In genomic region chr17:75779987-75780889, GRCh38 we compare ENCODE assay signal across 8 cellular contexts. TPM values are rescaled to one million over a fixed set of nuclear protein-coding genes. Genes with fewer than 3 reads are reported as not detected.
DNase-seq lines count a peak whose midpoint lies in the region; TF ChIP-seq lines count a peak whose summit lies in the region.

No MANE protein-coding gene starts in this region.

- in situ Hi-C loops in Caki2 (cut with HindIII; ENCODE audit: low pct_unique_long_range_greater_than_20kb, low sequenced_read_pairs), result no loop called here

- no peak overlapping the region for H2AFZ ChIP-seq in osteoblast (ENCODE audit: low read length)

- TF ChIP-seq CTCF in dorsolateral prefrontal cortex (IDR thresholded peaks at IDR 0.05 in 54 of 56, conservative IDR thresholded peaks at IDR 0.05 in 2 of 56; ENCODE audit: low read depth in 1 of 56, partially characterized antibody in 56 of 56) (peak in 2 of 56 donors; percentile 5 to 40), osteoblast (IDR thresholded peaks at IDR 0.05; ENCODE audit: extremely low read depth, low read depth, low read length) (no peak)

- H3K27me3 ChIP-seq in dorsolateral prefrontal cortex (no peaks in the 10 kb centered on the region), osteoblast (ENCODE audit: insufficient read depth, low read length) (no peaks in the 10 kb centered on the region)

- H3K4me2 ChIP-seq in osteoblast (ENCODE audit: insufficient read depth, low read length), result peak overlapping the region; percentile 63

- no peaks in the 10 kb centered on the region for H3K9me3 ChIP-seq in osteoblast (ENCODE audit: low read depth, low read length)

- peaks cover 31% of the 10 kb centered on the region for H4K20me1 ChIP-seq in osteoblast (ENCODE audit: insufficient read depth, low read length)

- peak overlapping the region in 46 of 59 donors; percentile 1 to 100 (median 90) for H3K4me3 ChIP-seq in dorsolateral prefrontal cortex
- peak overlapping the region; percentile 38 for H3K4me3 ChIP-seq in osteoblast (ENCODE audit: insufficient read depth, low read length)

- DNase-seq in Caki2 (ENCODE audit: low read depth) (peak; percentile 42), OCI-M1 (lab: John Stamatoyannopoulos, UW) (peak; percentile 50), dorsolateral prefrontal cortex (no peak), osteoblast (ENCODE audit: insufficient read length, low spot score, missing footprints) (no peak), A172 (ENCODE audit: low spot score) (no peak), dermis blood vessel endothelial cell (no peak), HPDE6-E6E7 (ENCODE audit: extremely low spot score) (no peak)
- no peak for DNase-seq in effector CD8-positive, alpha-beta T cell (lab: John Stamatoyannopoulos, UW)

- H3K27ac ChIP-seq in dorsolateral prefrontal cortex (peak overlapping the region in 57 of 59 donors; percentile 37 to 99 (median 92)), osteoblast (ENCODE audit: low read depth, low read length) (peak overlapping the region; percentile 17)

- H3K79me2 ChIP-seq in osteoblast (ENCODE audit: insufficient read depth, low read length), result peaks cover 18% of the 10 kb centered on the region

- H3K4me1 ChIP-seq in osteoblast (ENCODE audit: insufficient read depth, low read length), result peaks cover 34% of the 10 kb centered on the region

- intact Hi-C loops in dorsolateral prefrontal cortex (cut with DNase I), result loop anchor here in 1 of 2 donors (10.0 kb wide), 2 partner anchors 45 to 115 kb away; partner anchors contain the start of gene TRIM65

- peaks cover 26% of the 10 kb centered on the region for H3K36me3 ChIP-seq in osteoblast (ENCODE audit: insufficient read depth, low read length)

RNA-seq across cellular contexts. Expression of gene UNK, which starts 4.4 kb away (rescaled TPM):
- 34.4 and 37.1 TPM in 2 replicates for total RNA-seq in Caki2 (2014; rRNA removed; shearing (Covaris generic); ENCODE audit: low replicate concordance)
- total RNA-seq in dorsolateral prefrontal cortex (10 to 100 TPM; 20.6 to 51.6 (median 29.4) TPM), osteoblast (18.5 and 23.6 TPM in 2 replicates), dermis blood vessel endothelial cell (10.9 and 12.4 TPM in 2 replicates)
- 52.7 and 64.4 TPM in 2 replicates for total RNA-seq in A172 (2014; rRNA removed; shearing (Covaris generic))

RNA-seq across cellular contexts. Expression of gene GALK1, which starts 15.2 kb away (rescaled TPM):
- 45.8 and 57.3 TPM in 2 replicates for total RNA-seq in Caki2 (2014; rRNA removed; shearing (Covaris generic); ENCODE audit: low replicate concordance)
- total RNA-seq in dorsolateral prefrontal cortex (10 to 100 TPM in 114 of 120 experiments, 1 to 10 TPM in 6; 6.0 to 32.0 (median 16.1) TPM), osteoblast (25.3 and 27.7 TPM in 2 replicates), dermis blood vessel endothelial cell (66.0 and 66.5 TPM in 2 replicates)
- 72.7 and 87.5 TPM in 2 replicates for total RNA-seq in A172 (2014; rRNA removed; shearing (Covaris generic))

RNA-seq across cellular contexts. Expression of gene ITGB4, which starts 59.0 kb away (rescaled TPM):
- 8.1 and 12.4 TPM in 2 replicates for total RNA-seq in Caki2 (2014; rRNA removed; shearing (Covaris generic); ENCODE audit: low replicate concordance)
- total RNA-seq in dorsolateral prefrontal cortex (100 to 1,000 TPM in 39 of 120 experiments, 10 to 100 TPM in 81; 27.8 to 292 (median 83.1) TPM), osteoblast (0.29 and 0.36 TPM in 2 replicates), dermis blood vessel endothelial cell (34.4 and 125 TPM in 2 replicates)
- total RNA-seq in A172 (2014; rRNA removed; shearing (Covaris generic)), result 15.0 and 15.2 TPM in 2 replicates

Comparison
In these comparisons a context has a peak if more than half of its experiments do, and no peak if none do; other contexts are left out.
1. DNase-seq: peak in Caki2 (single experiment) and OCI-M1 (single experiment); none in dorsolateral prefrontal cortex (0 of 10), osteoblast (single experiment), A172 (single experiment), effector CD8-positive, alpha-beta T cell (single experiment), dermis blood vessel endothelial cell (single experiment) and HPDE6-E6E7 (single experiment).